ENCODE assay signal across 10 cellular contexts in genomic region chr10:72173635-72174296, GRCh38. TPM values are rescaled to one million over a fixed set of nuclear protein-coding genes. Genes with fewer than 3 reads are reported as not detected.
DNase-seq lines count a peak whose midpoint lies in the region; ATAC-seq and TF ChIP-seq lines count a peak whose summit lies in the region.
"Had no signal": no experiment of that assay in that cellular context is flagged by ENCODE, and none has a peak within 500 bp of the region (broad histone marks: within the 10 kb centered on the region; RNA-seq: fewer than 3 reads in every experiment).

No MANE protein-coding gene starts in this region.

- no TSS peak for BruUV-seq in Panc1 (replicated peaks; lab: Mats Ljungman, UMichigan)

- ATAC-seq in GM18519 (IDR thresholded peaks at IDR 0.05; ENCODE audit: low FRiP score, unreplicated experiment), result peak; percentile 54
- ATAC-seq in HG02610 (IDR thresholded peaks at IDR 0.05; ENCODE audit: unreplicated experiment), result peak; percentile 80
- peak; percentile 91 for ATAC-seq in Panc1
- ATAC-seq in sciatic nerve, result no peak

- H3K9me3 ChIP-seq in Panc1 (ENCODE audit: control insufficient read depth, insufficient read depth, low read depth, low read length), result no peaks in the 10 kb centered on the region

- peaks cover 14% of the 10 kb centered on the region; the same call in 1 of the 2 replicates for H3K36me3 ChIP-seq in Panc1 (ENCODE audit: control insufficient read depth, insufficient read depth, low read length)

- CTCF ChIA-PET in Panc1 (lab: Charles Lee), result interaction anchor here (0.5 to 1.2 kb wide), 4 partner anchors 16 to 201 kb away, joined by 3 to 16 read pairs (median 4); no protein-coding TSS in a partner anchor

- peak; percentile 92 for DNase-seq in Panc1 (ENCODE audit: low read depth, low spot score)
- DNase-seq in kidney glomerular epithelial cell (lab: John Stamatoyannopoulos, UW), result peak; percentile 78
- DNase-seq in cortex of kidney (lab: John Stamatoyannopoulos, UW), result no peak
- no peak for DNase-seq in activated CD4-positive, alpha-beta T cell treated with anti-CD3 and anti-CD28 coated beads for 1 hour
- no peak for DNase-seq in sciatic nerve (ENCODE audit: low spot score)
- no peak for DNase-seq in activated CD4-positive, alpha-beta T cell treated with anti-CD3 and anti-CD28 coated beads, Interleukin-2, amount 50 U/mL, for 4 hours
- DNase-seq: retina had no signal

- in situ Hi-C loops in Panc1 (cut with HindIII; ENCODE audit: low pct_unique_long_range_greater_than_20kb, low sequenced_read_pairs), result no loop called here

- POLR2A ChIA-PET in Panc1 (lab: Charles Lee), result interaction anchor here (0.6 to 1.0 kb wide), 4 partner anchors 9 to 189 kb away, joined by 3 to 7 read pairs (median 6); no protein-coding TSS in a partner anchor

- H3K27ac ChIP-seq in Panc1 (ENCODE audit: low read length), result peak overlapping the region; percentile 100
- H3K27ac ChIP-seq: RWPE1 had no signal

- intact Hi-C loops in Panc1 (cut with micrococcal nuclease; ENCODE audit: unreplicated experiment), result loop anchor here (5.0 kb wide), 1 partner anchor 44 kb away; the partner anchor contains the start of genes ANAPC16 and ASCC1
- intact Hi-C loops in sciatic nerve (cut with DNase I), result no loop called here

- TF ChIP-seq CTCF in Panc1 (IDR thresholded peaks at IDR 0.05), result peak; percentile 52; the same call in 1 of the 2 replicates

- H3K4me3 ChIP-seq in Panc1 (ENCODE audit: low read depth in 2 of 2, low read length in 2 of 2), result peak overlapping the region in 1 of 2 experiments; percentile 12; a peak in 1 of 4 replicates

- no peaks in the 10 kb centered on the region for H3K27me3 ChIP-seq in Panc1 (ENCODE audit: control insufficient read depth, insufficient read depth, low read length)

- H3K4me1 ChIP-seq in Panc1 (ENCODE audit: control insufficient read depth, insufficient read depth, low read length), result peaks cover 88% of the 10 kb centered on the region

RNA-seq across cellular contexts. Expression of gene ANAPC16, which starts 42.0 kb away (rescaled TPM):
- total RNA-seq in Panc1 (2021; ENCODE audit: unreplicated experiment) (110 TPM), sciatic nerve (76.1 TPM)
- polyA plus RNA-seq in Panc1 (2012; ENCODE audit: insufficient read length), result 77.2 TPM

RNA-seq across cellular contexts. Expression of gene ASCC1, which starts 42.3 kb away (rescaled TPM):
- total RNA-seq in Panc1 (2021; ENCODE audit: unreplicated experiment) (114 TPM), sciatic nerve (37.4 TPM)
- 72.9 TPM for polyA plus RNA-seq in Panc1 (2012; ENCODE audit: insufficient read length)

Comparison
In these comparisons a context has a peak if more than half of its experiments do, and no peak if none do; other contexts are left out.
1. DNase-seq: peak in Panc1 (single experiment) and kidney glomerular epithelial cell (single experiment); none in cortex of kidney (single experiment), activated CD4-positive, alpha-beta T cell treated with anti-CD3 and anti-CD28 coated beads for 1 hour (single experiment), sciatic nerve (single experiment) and activated CD4-positive, alpha-beta T cell treated with anti-CD3 and anti-CD28 coated beads, Interleukin-2, amount 50 U/mL, for 4 hours (0 of 2).